In genomic region chr20:59932616-59933295, GRCh38 we compare ENCODE assay signal across 11 cellular contexts. TPM values are rescaled to one million over a fixed set of nuclear protein-coding genes. Genes with fewer than 3 reads are reported as not detected.
DNase-seq lines count a peak whose midpoint lies in the region; ATAC-seq and TF ChIP-seq lines count a peak whose summit lies in the region.
"Had no signal": no experiment of that assay in that cellular context is flagged by ENCODE, and none has a peak within 500 bp of the region (broad histone marks: within the 10 kb centered on the region; RNA-seq: fewer than 3 reads in every experiment).

No MANE protein-coding gene starts in this region.

- H3K4me1 ChIP-seq in Peyer's patch (peaks cover 0 to 12% (median 2%) of the 10 kb centered on the region in 4 donors), sigmoid colon (peaks cover 0 to 25% (median 21%) of the 10 kb centered on the region in 4 donors)
- H3K4me1 ChIP-seq in effector memory CD4-positive, alpha-beta T cell (ENCODE audit: control insufficient read depth, insufficient read depth, low read length, poor library complexity, severe bottlenecking), result no peaks in the 10 kb centered on the region

- peak; percentile 63 for DNase-seq in NCI-H2227 (lab: John Stamatoyannopoulos, UW; ENCODE audit: unreplicated experiment)
- DNase-seq in NCI-H2227 treated with DMSO at 0.1 percent for 48 hours (lab: John Stamatoyannopoulos, UW), result no peak
- DNase-seq in Peyer's patch, result peak in 1 of 3 donors; percentile 45
- DNase-seq in effector memory CD4-positive, alpha-beta T cell, result no peak
- DNase-seq in sigmoid colon, result no peak
- no peak for DNase-seq in hepatic stellate cell (ENCODE audit: low spot score)
- no peak for DNase-seq in NCI-H1694 treated with DMSO at 0.1 percent for 48 hours (lab: John Stamatoyannopoulos, UW)
- DNase-seq: foreskin keratinocyte, kidney glomerular epithelial cell had no signal

- peak overlapping the region in 1 of 4 donors; percentile 76 for H3K27ac ChIP-seq in Peyer's patch
- H3K27ac ChIP-seq in effector memory CD4-positive, alpha-beta T cell (ENCODE audit: insufficient read depth, low read length, poor library complexity, severe bottlenecking), result peak overlapping the region; percentile 44
- H3K27ac ChIP-seq in sigmoid colon, result no peak overlapping the region
- H3K27ac ChIP-seq: 22Rv1, foreskin keratinocyte had no signal

- TF ChIP-seq CTCF in Peyer's patch (IDR thresholded peaks at IDR 0.05), result no peak
- no peak for TF ChIP-seq CTCF in sigmoid colon (IDR thresholded peaks at IDR 0.05)

- H3K4me3 ChIP-seq in Peyer's patch, result peak overlapping the region; percentile 55 to 70 (median 64)
- H3K4me3 ChIP-seq in effector memory CD4-positive, alpha-beta T cell (ENCODE audit: insufficient read depth, low read depth, low read length, poor library complexity, severe bottlenecking), result no peak overlapping the region
- peak overlapping the region in 3 of 4 donors; percentile 62 to 82 (median 68) for H3K4me3 ChIP-seq in sigmoid colon

- WGBS in sigmoid colon, 2 donors, result 89 to 93% methylated on average over 72 of the region's 72 CpGs

- no peaks in the 10 kb centered on the region for H3K27me3 ChIP-seq in Peyer's patch
- H3K27me3 ChIP-seq in effector memory CD4-positive, alpha-beta T cell (replicated peaks; ENCODE audit: control insufficient read depth, insufficient read depth, low read length, poor library complexity, severe bottlenecking), result no peaks in the 10 kb centered on the region
- H3K27me3 ChIP-seq in sigmoid colon, result no peaks in the 10 kb centered on the region
- H3K27me3 ChIP-seq: foreskin keratinocyte had no signal

- no peaks in the 10 kb centered on the region for H3K36me3 ChIP-seq in Peyer's patch
- H3K36me3 ChIP-seq in effector memory CD4-positive, alpha-beta T cell (ENCODE audit: control insufficient read depth, insufficient read depth, low read length), result no peaks in the 10 kb centered on the region
- no peaks in the 10 kb centered on the region for H3K36me3 ChIP-seq in sigmoid colon

- TF ChIP-seq EP300 in sigmoid colon (IDR thresholded peaks at IDR 0.05), result no peak

- no peaks in the 10 kb centered on the region for H3K9me3 ChIP-seq in Peyer's patch
- H3K9me3 ChIP-seq in effector memory CD4-positive, alpha-beta T cell (ENCODE audit: control insufficient read depth, low read length), result no peaks in the 10 kb centered on the region
- H3K9me3 ChIP-seq in sigmoid colon, result no peaks in the 10 kb centered on the region

- TF ChIP-seq POLR2A in Peyer's patch (IDR thresholded peaks at IDR 0.05) (no peak), sigmoid colon (IDR thresholded peaks at IDR 0.05) (no peak)

- ATAC-seq in HG02623 (IDR thresholded peaks at IDR 0.05; ENCODE audit: unreplicated experiment), result no peak

- intact Hi-C loops in sigmoid colon (cut with DNase I), result no loop called here

RNA-seq across cellular contexts. Expression of gene SYCP2, which starts 0.7 kb away (rescaled TPM):
- 10 to 100 TPM in 1 of 4 donors, 1 to 10 TPM in 3; 2.0 to 35.5 (median 2.7) TPM for total RNA-seq in Peyer's patch
- total RNA-seq in sigmoid colon, result 1 to 10 TPM in 3 of 4 donors, under 1 TPM in 1; 0.81 to 7.8 (median 2.2) TPM
- polyA plus RNA-seq in sigmoid colon, result 1 to 10 TPM in 1 of 3 donors, under 1 TPM in 2; 0.50 to 1.6 (median 0.60) TPM

RNA-seq across cellular contexts. Expression of gene PPP1R3D, which starts 7.3 kb away (rescaled TPM):
- total RNA-seq in Peyer's patch, result 10 to 100 TPM in 2 of 4 donors, 1 to 10 TPM in 2; 2.5 to 14.2 (median 9.0) TPM
- total RNA-seq in sigmoid colon, result 1 to 10 TPM; 5.3 to 9.5 (median 8.5) TPM
- polyA plus RNA-seq in sigmoid colon, result 1 to 10 TPM; 2.4 to 3.4 (median 2.8) TPM

RNA-seq across cellular contexts. Expression of gene FAM217B, which starts 7.4 kb away (rescaled TPM):
- total RNA-seq in Peyer's patch, result 10 to 100 TPM in 3 of 4 donors, 1 to 10 TPM in 1; 7.9 to 18.5 (median 17.4) TPM
- total RNA-seq in sigmoid colon, result 10 to 100 TPM in 3 of 4 donors, 1 to 10 TPM in 1; 8.3 to 19.7 (median 11.1) TPM
- 1 to 10 TPM; 1.8 to 3.9 (median 3.8) TPM for polyA plus RNA-seq in sigmoid colon

RNA-seq across cellular contexts. Expression of gene CDH26, which starts 25.5 kb away (rescaled TPM):
- total RNA-seq in Peyer's patch (1 to 10 TPM in 3 of 4 donors, under 1 TPM in 1; 0.88 to 9.8 (median 2.1) TPM), sigmoid colon (1 to 10 TPM in 3 of 4 donors, under 1 TPM in 1; 0.95 to 5.5 (median 1.8) TPM)
- polyA plus RNA-seq in sigmoid colon, result under 1 TPM in 1 of 3 donors, not detected in 2; 0.74 TPM
